In the genomic region with DNA sequence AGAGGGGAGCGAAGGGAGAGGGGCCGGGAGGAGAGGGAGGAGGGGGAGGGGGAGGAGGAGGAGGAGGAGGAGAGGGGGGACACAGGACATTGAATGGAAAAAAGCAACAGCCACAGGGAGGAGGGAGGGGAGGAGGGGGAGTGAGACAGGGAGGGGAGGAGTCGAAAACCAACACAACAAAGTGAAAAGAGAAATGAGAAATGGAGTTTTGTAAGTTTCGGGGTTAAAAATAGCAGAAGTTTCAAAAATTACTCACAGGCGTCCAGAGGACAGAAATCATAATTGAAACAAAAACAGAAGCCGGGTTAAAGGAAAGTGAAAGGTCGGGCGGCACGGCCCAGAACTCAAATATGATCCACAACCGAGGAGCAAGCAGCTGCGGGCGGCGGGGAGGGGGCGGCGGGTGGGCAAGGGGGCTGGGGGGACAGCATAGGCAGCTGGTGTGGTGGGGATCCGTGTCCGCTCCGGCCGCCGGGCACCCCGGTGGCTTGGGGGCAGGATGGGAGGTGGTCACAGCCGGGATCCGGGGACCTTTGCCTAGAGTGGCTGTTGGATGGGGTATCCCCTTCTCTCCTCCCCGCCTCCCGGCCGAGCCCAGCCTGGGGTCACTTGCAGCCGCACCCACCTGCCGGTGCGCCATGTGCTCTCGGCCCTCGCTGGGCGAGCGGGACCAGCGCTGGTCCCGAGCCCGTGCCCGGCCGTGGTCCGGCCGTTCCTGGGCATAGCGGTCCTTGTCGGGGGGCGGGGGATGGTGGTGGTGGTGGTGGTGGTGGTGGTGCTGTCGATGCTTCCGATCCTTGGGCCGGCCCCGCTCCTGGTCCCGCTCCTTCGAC, we compare ENCODE assay signal across 8 cellular contexts. TPM values are rescaled to one million over a fixed set of nuclear protein-coding genes. Genes with fewer than 3 reads are reported as not detected.
A peak's percentile ranks its signal among the peaks of the same experiment; 100 is the strongest.
DNase-seq lines count a peak whose midpoint lies in the region; ATAC-seq and TF ChIP-seq lines count a peak whose summit lies in the region.

No MANE protein-coding gene starts in this region.

- no peaks in the 10 kb centered on the region for H3K27me3 Mint-ChIP-seq in activated B cell treated with CpG ODN at 0.5 μM for 24 hours

- no peak for TF ChIP-seq CTCF in activated B cell treated with CpG ODN at 0.5 μM for 24 hours (IDR thresholded peaks at IDR 0.05)
- TF ChIP-seq CTCF in choroid plexus epithelial cell (conservative IDR thresholded peaks at IDR 0.05; ENCODE audit: low read depth, low read length): no peak

- peaks cover 4% of the 10 kb centered on the region for H3K36me3 Mint-ChIP-seq in activated B cell treated with CpG ODN at 0.5 μM for 24 hours (ENCODE audit: low read depth)
- H3K36me3 Mint-ChIP-seq in stimulated activated effector memory CD8-positive, alpha-beta T cell treated with anti-CD3 and anti-CD28 coated beads, Interleukin-12 subunit alpha, Interleukin-12 subunit beta, amount 100 ng/mL, for 72 hours: no peaks in the 10 kb centered on the region

- peaks cover 57% of the 10 kb centered on the region for H3K4me1 Mint-ChIP-seq in activated B cell treated with CpG ODN at 0.5 μM for 24 hours
- peaks cover 16% of the 10 kb centered on the region for H3K4me1 Mint-ChIP-seq in stimulated activated effector memory CD8-positive, alpha-beta T cell treated with anti-CD3 and anti-CD28 coated beads, Interleukin-12 subunit alpha, Interleukin-12 subunit beta, amount 100 ng/mL, for 72 hours

- POLR2A ChIA-PET in activated B cell treated with CpG ODN at 0.5 μM for 24 hours (lab: Charles Lee): interaction anchor here (0.5 to 1.5 kb wide), 12 partner anchors 10 to 806 kb away, joined by 3 to 21 read pairs (median 6); a partner anchor contains a TSS

- intact Hi-C loops in activated B cell treated with CpG ODN at 0.5 μM for 24 hours (cut with micrococcal nuclease): loop anchor here (1.0 to 2.0 kb wide), 6 partner anchors 13 to 104 kb away; a partner anchor contains a TSS

- ATAC-seq in GM18520 (IDR thresholded peaks at IDR 0.05; ENCODE audit: unreplicated experiment): peak; percentile 48
- ATAC-seq in HG03175 (IDR thresholded peaks at IDR 0.05; ENCODE audit: unreplicated experiment): peak; percentile 55
- ATAC-seq in activated B cell treated with CpG ODN at 0.5 μM for 24 hours (ENCODE audit: low read depth): peak; percentile 73
- peak; percentile 82 for ATAC-seq in stimulated activated effector memory CD8-positive, alpha-beta T cell treated with anti-CD3 and anti-CD28 coated beads, Interleukin-12 subunit alpha, Interleukin-12 subunit beta, amount 100 ng/mL, for 72 hours
- no peak for ATAC-seq in GM21390 (IDR thresholded peaks at IDR 0.05; ENCODE audit: unreplicated experiment)

- CTCF ChIA-PET in activated B cell treated with CpG ODN at 0.5 μM for 24 hours (lab: Charles Lee): interaction anchor here (0.5 kb wide), 1 partner anchor 53 kb away, joined by 3 read pairs; no protein-coding TSS in a partner anchor

- H3K4me3 Mint-ChIP-seq in activated B cell treated with CpG ODN at 0.5 μM for 24 hours: peak overlapping the region; percentile 91
- H3K4me3 Mint-ChIP-seq in stimulated activated effector memory CD8-positive, alpha-beta T cell treated with anti-CD3 and anti-CD28 coated beads, Interleukin-12 subunit alpha, Interleukin-12 subunit beta, amount 100 ng/mL, for 72 hours: peak overlapping the region; percentile 56

- H3K27ac Mint-ChIP-seq in activated B cell treated with CpG ODN at 0.5 μM for 24 hours: peak overlapping the region; percentile 95
- peak overlapping the region; percentile 51 for H3K27ac Mint-ChIP-seq in stimulated activated effector memory CD8-positive, alpha-beta T cell treated with anti-CD3 and anti-CD28 coated beads, Interleukin-12 subunit alpha, Interleukin-12 subunit beta, amount 100 ng/mL, for 72 hours

- DNase-seq in activated B cell treated with CpG ODN at 0.5 μM for 24 hours (peak; percentile 47), choroid plexus epithelial cell (ENCODE audit: low read depth) (peak; percentile 82), midbrain (lab: John Stamatoyannopoulos, UW) (peak; percentile 12), putamen (ENCODE audit: low spot score) (no peak)
- DNase-seq in stimulated activated effector memory CD8-positive, alpha-beta T cell treated with anti-CD3 and anti-CD28 coated beads, Interleukin-12 subunit alpha, Interleukin-12 subunit beta, amount 100 ng/mL, for 72 hours (ENCODE audit: low spot score in 2 of 2): peak in 1 of 2 donors; percentile 64

- H3K9me3 Mint-ChIP-seq in activated B cell treated with CpG ODN at 0.5 μM for 24 hours: no peaks in the 10 kb centered on the region
- no peaks in the 10 kb centered on the region for H3K9me3 Mint-ChIP-seq in stimulated activated effector memory CD8-positive, alpha-beta T cell treated with anti-CD3 and anti-CD28 coated beads, Interleukin-12 subunit alpha, Interleukin-12 subunit beta, amount 100 ng/mL, for 72 hours

- peak overlapping the region; percentile 51 for H3K4me3 ChIP-seq in choroid plexus epithelial cell (ENCODE audit: low read depth, low read length)

RNA-seq across cellular contexts. Expression of a gene that starts 58.1 kb away (rescaled TPM):
- total RNA-seq in activated B cell treated with CpG ODN at 0.5 μM for 24 hours: 116 and 119 TPM in 2 replicates

RNA-seq across cellular contexts. Expression of a gene that starts 58.2 kb away (rescaled TPM):
- total RNA-seq in activated B cell treated with CpG ODN at 0.5 μM for 24 hours: 41.7 and 43.6 TPM in 2 replicates
